In genomic region chr16:66728804-66729203, GRCh38 we compare ENCODE assay signal across 3 cellular contexts.
TF ChIP-seq lines count a peak whose summit lies in the region.

No MANE protein-coding gene starts in this region.

TF ChIP-seq in SK-N-SH treated with all-trans-retinoic acid at 6 μM for 48 hours, 23 proteins besides CTCF, POLR2A, EP300 and RAD21:
- no peak for TF ChIP-seq ZFP30 (CRISPR knock-in tag; IDR thresholded peaks at IDR 0.05)
- TF ChIP-seq SNAI2 (CRISPR knock-in tag; IDR thresholded peaks at IDR 0.05): no peak
- no peak for TF ChIP-seq ZNF8 (CRISPR knock-in tag; IDR thresholded peaks at IDR 0.05)
- TF ChIP-seq ESRRG (CRISPR knock-in tag; IDR thresholded peaks at IDR 0.05): no peak
- no peak for TF ChIP-seq ZFP3 (CRISPR knock-in tag; IDR thresholded peaks at IDR 0.05)
- no peak for TF ChIP-seq ISL1 (CRISPR knock-in tag; IDR thresholded peaks at IDR 0.05)
- TF ChIP-seq ZNF565 (CRISPR knock-in tag; conservative IDR thresholded peaks at IDR 0.05; ENCODE audit: low read depth): no peak
- TF ChIP-seq TOX (CRISPR knock-in tag; IDR thresholded peaks at IDR 0.05; ENCODE audit: borderline replicate concordance): no peak
- no peak for TF ChIP-seq ZC3H10 (CRISPR knock-in tag; IDR thresholded peaks at IDR 0.05)

TF ChIP-seq in SK-N-SH, 30 proteins besides CTCF, POLR2A, EP300 and RAD21:
- TF ChIP-seq ELF1 (IDR thresholded peaks at IDR 0.05) (no peak), CHD2 (IDR thresholded peaks at IDR 0.05; ENCODE audit: low read length, partially characterized antibody) (no peak), MXI1 (IDR thresholded peaks at IDR 0.05; ENCODE audit: low read depth, low read length) (no peak), RFX5 (IDR thresholded peaks at IDR 0.05; ENCODE audit: low read length) (no peak), YY1 (IDR thresholded peaks at IDR 0.05; ENCODE audit: low read depth) (no peak), TCF12 (IDR thresholded peaks at IDR 0.05) (no peak), JUND (IDR thresholded peaks at IDR 0.05) (no peak)
- TF ChIP-seq, protein P1, sequence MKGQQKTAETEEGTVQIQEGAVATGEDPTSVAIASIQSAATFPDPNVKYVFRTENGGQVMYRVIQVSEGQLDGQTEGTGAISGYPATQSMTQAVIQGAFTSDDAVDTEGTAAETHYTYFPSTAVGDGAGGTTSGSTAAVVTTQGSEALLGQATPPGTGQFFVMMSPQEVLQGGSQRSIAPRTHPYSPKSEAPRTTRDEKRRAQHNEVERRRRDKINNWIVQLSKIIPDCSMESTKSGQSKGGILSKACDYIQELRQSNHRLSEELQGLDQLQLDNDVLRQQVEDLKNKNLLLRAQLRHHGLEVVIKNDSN (IDR thresholded peaks at IDR 0.05; ENCODE audit: borderline replicate concordance, low read depth): no peak

TF ChIP-seq in H1, 55 proteins besides CTCF, POLR2A, EP300 and RAD21:
- TF ChIP-seq POU5F1 (IDR thresholded peaks at IDR 0.05; ENCODE audit: low read depth, low read length) (no peak), PHF8 (conservative IDR thresholded peaks at IDR 0.05; ENCODE audit: low read depth, low read length) (no peak), NRF1 (IDR thresholded peaks at IDR 0.05; ENCODE audit: low read depth, low read length) (no peak), ASH2L (IDR thresholded peaks at IDR 0.05; ENCODE audit: low read length) (no peak), BACH1 (IDR thresholded peaks at IDR 0.05; ENCODE audit: low read length) (no peak), RNF2 (IDR thresholded peaks at IDR 0.05; ENCODE audit: borderline replicate concordance, low read depth, low read length, missing control alignments, poor library complexity, severe bottlenecking) (no peak), CBX5 (IDR thresholded peaks at IDR 0.05; ENCODE audit: low read depth, low read length) (no peak), TEAD4 (IDR thresholded peaks at IDR 0.05; ENCODE audit: low read depth, low read length) (no peak), JUN (IDR thresholded peaks at IDR 0.05; ENCODE audit: low read depth, low read length) (no peak), KDM5A (IDR thresholded peaks at IDR 0.05; ENCODE audit: low read length) (no peak), ATF2 (IDR thresholded peaks at IDR 0.05; ENCODE audit: low read length) (no peak), CHD1 (IDR thresholded peaks at IDR 0.05; ENCODE audit: low read depth, low read length) (no peak)
